Comparison of ENCODE assay signal across 8 cellular contexts in genomic region chr15:37099321-37100108, GRCh38. TPM values are rescaled to one million over a fixed set of nuclear protein-coding genes. Genes with fewer than 3 reads are reported as not detected.
DNase-seq lines count a peak whose midpoint lies in the region; ATAC-seq lines count a peak whose summit lies in the region.

No MANE protein-coding gene starts in this region.

- H3K36me3 Mint-ChIP-seq in activated CD4-positive, alpha-beta T cell treated with anti-CD3 and anti-CD28 coated beads, Interleukin-2, amount 10 ng/mL, durations not matched to agents 24 days and 14 days (ENCODE audit: low read depth) = peaks cover 13% of the 10 kb centered on the region

- H3K4me3 Mint-ChIP-seq in activated CD4-positive, alpha-beta T cell treated with anti-CD3 and anti-CD28 coated beads, Interleukin-2, amount 10 ng/mL, durations not matched to agents 24 days and 14 days = peak overlapping the region; percentile 90

- peaks cover 5% of the 10 kb centered on the region for H3K27me3 ChIP-seq in layer of hippocampus (ENCODE audit: control insufficient read depth, insufficient read depth, low read length)

- H3K4me1 Mint-ChIP-seq in activated CD4-positive, alpha-beta T cell treated with anti-CD3 and anti-CD28 coated beads, Interleukin-2, amount 10 ng/mL, durations not matched to agents 24 days and 14 days = peaks cover 20% of the 10 kb centered on the region

- intact Hi-C loops in activated CD4-positive, alpha-beta T cell treated with anti-CD3 and anti-CD28 coated beads, Interleukin-2, amount 10 ng/mL, durations not matched to agents 24 days and 14 days (cut with micrococcal nuclease) = loop anchor here (2.0 kb wide), 1 partner anchor 215 kb away; no protein-coding TSS in a partner anchor

- H3K9me3 Mint-ChIP-seq in activated CD4-positive, alpha-beta T cell treated with anti-CD3 and anti-CD28 coated beads, Interleukin-2, amount 10 ng/mL, durations not matched to agents 24 days and 14 days = peaks cover 17% of the 10 kb centered on the region

- ATAC-seq in HG02798 (IDR thresholded peaks at IDR 0.05; ENCODE audit: poor library complexity, unreplicated experiment) (no peak), HG02763 (IDR thresholded peaks at IDR 0.05; ENCODE audit: unreplicated experiment) (no peak)

- H3K27ac ChIP-seq in layer of hippocampus (ENCODE audit: low read depth, low read length) (peak overlapping the region; percentile 92), temporal lobe (ENCODE audit: low read depth, low read length) (peak overlapping the region; percentile 69)

- DNase-seq in activated CD4-positive, alpha-beta T cell treated with anti-CD3 and anti-CD28 coated beads, Interleukin-2, amount 10 ng/mL, durations not matched to agents 24 days and 14 days = no peak
- DNase-seq in activated CD4-positive, alpha-beta T cell treated with anti-CD3 and anti-CD28 coated beads, Interleukin-2, amount 50 U/mL, for 48 hours = no peak
- peak; percentile 37 for DNase-seq in NCI-H1694 (lab: John Stamatoyannopoulos, UW)
- DNase-seq in astrocyte of the hippocampus (ENCODE audit: low read depth, low spot score) = peak; percentile 75

- H3K27ac Mint-ChIP-seq in activated CD4-positive, alpha-beta T cell treated with anti-CD3 and anti-CD28 coated beads, Interleukin-2, amount 10 ng/mL, durations not matched to agents 24 days and 14 days = no peak overlapping the region

- peaks cover 85% of the 10 kb centered on the region for H3K27me3 Mint-ChIP-seq in activated CD4-positive, alpha-beta T cell treated with anti-CD3 and anti-CD28 coated beads, Interleukin-2, amount 10 ng/mL, durations not matched to agents 24 days and 14 days

RNA-seq across cellular contexts. Expression of gene MEIS2, which starts 0.8 kb away (rescaled TPM):
- not detected in 2 replicates for total RNA-seq in activated CD4-positive, alpha-beta T cell treated with anti-CD3 and anti-CD28 coated beads, Interleukin-2, amount 10 ng/mL, durations not matched to agents 24 days and 14 days
- 242 TPM for total RNA-seq in temporal lobe

Comparison
In these comparisons a context has a peak if more than half of its experiments do, and no peak if none do; other contexts are left out.
1. DNase-seq: peak in NCI-H1694 (single experiment) and astrocyte of the hippocampus (single experiment); none in activated CD4-positive, alpha-beta T cell treated with anti-CD3 and anti-CD28 coated beads, Interleukin-2, amount 10 ng/mL, durations not matched to agents 24 days and 14 days (single experiment) and activated CD4-positive, alpha-beta T cell treated with anti-CD3 and anti-CD28 coated beads, Interleukin-2, amount 50 U/mL, for 48 hours (0 of 2).
2. RNA of gene MEIS2, which starts 0.8 kb away (total RNA-seq): 242 TPM in temporal lobe (single experiment); not detected in activated CD4-positive, alpha-beta T cell treated with anti-CD3 and anti-CD28 coated beads, Interleukin-2, amount 10 ng/mL, durations not matched to agents 24 days and 14 days; every median in the first group is over 100 times any median in the second.